In genomic region chr9:135065151-135065550, GRCh38 we compare ENCODE assay signal across 28 cellular contexts. TPM values are rescaled to one million over a fixed set of nuclear protein-coding genes. Genes with fewer than 3 reads are reported as not detected.
"Had no signal": no experiment of that assay in that cellular context is flagged by ENCODE, and none has a peak within 500 bp of the region (broad histone marks: within the 10 kb centered on the region; RNA-seq: fewer than 3 reads in every experiment).

No MANE protein-coding gene starts in this region.

- H3K27me3 ChIP-seq: brain microvascular endothelial cell, upper lobe of left lung had no signal

- H3K4me1 ChIP-seq: thyroid gland, upper lobe of left lung had no signal

- H3K36me3 ChIP-seq: brain microvascular endothelial cell, thyroid gland, upper lobe of left lung had no signal

- H3K9ac ChIP-seq: SK-N-SH had no signal

- H3K4me3 ChIP-seq: thyroid gland, upper lobe of left lung had no signal

- H3K4me1 Mint-ChIP-seq: activated CD4-positive, alpha-beta T cell treated with anti-CD3 and anti-CD28 coated beads for 36 hours had no signal

- H3K9me3 ChIP-seq: SK-N-SH, thyroid gland had no signal

- ATAC-seq: activated CD4-positive, alpha-beta T cell treated with anti-CD3 and anti-CD28 coated beads for 36 hours; left cardiac atrium; left ventricle myocardium superior; naive thymus-derived CD4-positive, alpha-beta T cell; right cardiac atrium; stimulated activated naive CD8-positive, alpha-beta T cell treated with anti-CD3 and anti-CD28 coated beads, Interleukin-15, Interleukin-2, amounts not matched to agents 100 U/mL and 50 U/mL, for 24 hours had no signal

- H3K4me3 Mint-ChIP-seq: activated CD4-positive, alpha-beta T cell treated with anti-CD3 and anti-CD28 coated beads for 36 hours; activated T-helper 1 cell treated with anti-CD3 and anti-CD28 coated beads, Interleukin-12 subunit alpha, Interleukin-12 subunit beta, Interleukin-2, Interleukin-4 antibody, amounts not matched to agents 30 ng/mL and 10 ng/mL and 1 ng/mL, durations not matched to agents 14 hours and 24 hours and 36 hours; dendritic cell treated with granulocyte-macrophage colony-stimulating factor and Interleukin-4, amounts not matched to agents 40 ng/mL and 50 ng/mL, for 4 days; naive thymus-derived CD4-positive, alpha-beta T cell; T-helper 1 cell treated with Interleukin-12 subunit alpha and Interleukin-12 subunit beta and Interleukin-4 antibody, amounts not matched to agents 30 μg/mL and 1 μg/mL, for 36 hours had no signal

- H3K27ac ChIP-seq: brain microvascular endothelial cell, thyroid gland, upper lobe of left lung had no signal

- DNase-seq: activated CD4-positive, alpha-beta T cell treated with anti-CD3 and anti-CD28 coated beads for 36 hours; activated CD4-positive, alpha-beta T cell treated with anti-CD3 and anti-CD28 coated beads, Interleukin-2, amount 50 U/mL, for 4 hours; activated gamma-delta T cell treated with Interleukin-2 at 50 U/mL for 16 hours; activated naive CD4-positive, alpha-beta T cell treated with anti-CD3 and anti-CD28 coated beads, Interleukin-2, amount 50 U/mL, for 16 hours; activated T-cell treated with anti-CD3 and anti-CD28 coated beads, Interleukin-2, amount 50 U/mL, for 1 hour; amniotic stem cell; brain microvascular endothelial cell; caudate nucleus; effector CD4-positive, alpha-beta T cell; left cardiac atrium; left ventricle myocardium superior; mammary epithelial cell; midbrain; naive thymus-derived CD4-positive, alpha-beta T cell; nucleus accumbens; right cardiac atrium; SK-N-SH; stimulated activated CD4-positive, alpha-beta T cell treated with anti-CD3 and anti-CD28 coated beads, Interleukin-12 subunit alpha, Interleukin-12 subunit beta, amount 100 ng/mL, for 4 hours; stimulated activated CD4-positive, alpha-beta T cell treated with anti-CD3 and anti-CD28 coated beads, Interleukin-4, amount 100 ng/mL, for 1 hour; stimulated activated naive CD8-positive, alpha-beta T cell treated with anti-CD3 and anti-CD28 coated beads, Interleukin-15, Interleukin-2, amounts not matched to agents 100 U/mL and 50 U/mL, for 24 hours; SW 1271; T-helper 9 cell; thyroid gland; upper lobe of left lung had no signal

- H3K27ac Mint-ChIP-seq: activated CD4-positive, alpha-beta T cell treated with anti-CD3 and anti-CD28 coated beads for 36 hours; activated T-helper 1 cell treated with anti-CD3 and anti-CD28 coated beads, Interleukin-12 subunit alpha, Interleukin-12 subunit beta, Interleukin-2, Interleukin-4 antibody, amounts not matched to agents 30 ng/mL and 10 ng/mL and 1 ng/mL, durations not matched to agents 14 hours and 24 hours and 36 hours; dendritic cell treated with granulocyte-macrophage colony-stimulating factor and Interleukin-4, amounts not matched to agents 40 ng/mL and 50 ng/mL, for 4 days; naive thymus-derived CD4-positive, alpha-beta T cell; T-helper 1 cell treated with Interleukin-12 subunit alpha and Interleukin-12 subunit beta and Interleukin-4 antibody, amounts not matched to agents 30 μg/mL and 1 μg/mL, for 36 hours had no signal

RNA-seq across cellular contexts. Expression of gene OLFM1, which starts 22.3 kb away (rescaled TPM):
- total RNA-seq: activated CD4-positive, alpha-beta T cell treated with anti-CD3 and anti-CD28 coated beads for 36 hours; epithelial cell of proximal tubule had no signal
- polyA plus RNA-seq: naive thymus-derived CD4-positive, alpha-beta T cell had no signal
